In the genomic region with DNA sequence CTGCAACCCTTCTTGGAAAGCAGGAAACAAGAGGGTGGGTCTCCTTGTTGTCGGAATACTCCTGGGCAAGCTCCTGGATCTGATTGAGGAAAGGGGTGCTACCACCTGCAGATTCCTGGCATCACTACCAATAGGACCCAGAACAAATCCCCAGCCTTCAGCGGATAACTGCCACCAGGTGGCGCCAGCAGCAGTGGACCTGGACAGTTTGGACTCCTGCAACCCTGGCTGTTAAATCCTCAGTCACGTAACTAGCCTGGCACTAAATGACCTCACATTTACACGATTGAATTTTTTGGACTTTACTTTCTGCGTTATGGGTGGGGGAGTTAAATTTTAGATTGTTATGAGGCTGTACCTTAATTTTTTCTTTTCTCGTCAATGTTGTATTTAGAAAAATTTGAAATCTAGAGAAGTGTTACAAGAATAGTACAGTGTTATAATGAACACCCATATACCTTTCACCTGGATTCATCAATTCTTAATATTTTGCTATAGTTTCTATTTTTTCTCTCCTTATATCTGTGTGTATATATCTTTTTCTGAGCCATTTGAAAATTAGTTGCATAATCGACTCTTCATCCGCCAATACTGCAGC, we compare ENCODE assay signal across 8 cellular contexts.
A peak's percentile ranks its signal among the peaks of the same experiment; 100 is the strongest.
DNase-seq lines count a peak whose midpoint lies in the region; ATAC-seq and TF ChIP-seq lines count a peak whose summit lies in the region.

No MANE protein-coding gene starts in this region.

- H3K36me3 ChIP-seq in OCI-LY3 (replicated peaks; ENCODE audit: low read depth, low read length): no peaks in the 10 kb centered on the region

- peaks cover 35% of the 10 kb centered on the region for H3K4me1 ChIP-seq in OCI-LY3 (ENCODE audit: low read length)

- no peaks in the 10 kb centered on the region for H4K20me1 ChIP-seq in OCI-LY3 (ENCODE audit: insufficient read depth, low read length)

- H3K9ac ChIP-seq in OCI-LY3 (ENCODE audit: low read length): no peak overlapping the region

- H3K27ac ChIP-seq in OCI-LY3 (ENCODE audit: low read length): no peak overlapping the region

- ATAC-seq in GM21619 (IDR thresholded peaks at IDR 0.05; ENCODE audit: unreplicated experiment): peak; percentile 84
- peak; percentile 41 to 68 for ATAC-seq in left cardiac atrium

- no peaks in the 10 kb centered on the region for H3K9me3 ChIP-seq in OCI-LY3 (ENCODE audit: insufficient read depth, low read length)

- H3K27ac Mint-ChIP-seq in activated naive CD4-positive, alpha-beta T cell treated with anti-CD3 and anti-CD28 coated beads for 36 hours: no peak overlapping the region

- no peaks in the 10 kb centered on the region for H3K9me3 Mint-ChIP-seq in activated naive CD4-positive, alpha-beta T cell treated with anti-CD3 and anti-CD28 coated beads for 36 hours

- H3K4me1 Mint-ChIP-seq in activated naive CD4-positive, alpha-beta T cell treated with anti-CD3 and anti-CD28 coated beads for 36 hours (ENCODE audit: low read depth): no peaks in the 10 kb centered on the region

- no peak overlapping the region for H3K4me3 ChIP-seq in Jurkat, Clone E6-1 (ENCODE audit: low read length)
- H3K4me3 ChIP-seq in OCI-LY3 (ENCODE audit: low read length) (peak overlapping the region; percentile 13), retinal pigment epithelial cell (ENCODE audit: low read length) (no peak overlapping the region)

- no peak overlapping the region for H2AFZ ChIP-seq in OCI-LY3 (ENCODE audit: low read depth, low read length)

- H3K27me3 ChIP-seq in OCI-LY3 (ENCODE audit: low read depth, low read length): peaks cover 22% of the 10 kb centered on the region

- peak; percentile 93 for TF ChIP-seq CTCF in OCI-LY3 (IDR thresholded peaks at IDR 0.05; ENCODE audit: low read depth, low read length)
- peak; percentile 96 for TF ChIP-seq CTCF in retinal pigment epithelial cell (conservative IDR thresholded peaks at IDR 0.05; ENCODE audit: low read depth, low read length)

- peak overlapping the region; percentile 59 for H3K4me2 ChIP-seq in OCI-LY3 (ENCODE audit: low read length)

- no peaks in the 10 kb centered on the region for H3K79me2 ChIP-seq in OCI-LY3 (ENCODE audit: low read length)

- H3K36me3 Mint-ChIP-seq in activated naive CD4-positive, alpha-beta T cell treated with anti-CD3 and anti-CD28 coated beads for 36 hours (ENCODE audit: low read depth): no peaks in the 10 kb centered on the region

- CTCF ChIA-PET in activated naive CD4-positive, alpha-beta T cell treated with anti-CD3 and anti-CD28 coated beads for 36 hours (lab: Charles Lee): no interaction called here

- H3K4me3 Mint-ChIP-seq in activated naive CD4-positive, alpha-beta T cell treated with anti-CD3 and anti-CD28 coated beads for 36 hours: no peak overlapping the region

- H3K27me3 Mint-ChIP-seq in activated naive CD4-positive, alpha-beta T cell treated with anti-CD3 and anti-CD28 coated beads for 36 hours (ENCODE audit: low read depth): peaks cover 9% of the 10 kb centered on the region

- intact Hi-C loops in activated naive CD4-positive, alpha-beta T cell treated with anti-CD3 and anti-CD28 coated beads for 36 hours (cut with micrococcal nuclease): loop anchor here (1.0 kb wide), 1 partner anchor 72 kb away; no protein-coding TSS in a partner anchor
- intact Hi-C loops in left cardiac atrium (cut with DNase I): no loop called here

- DNase-seq in GDM1 (lab: John Stamatoyannopoulos, UW) (peak; percentile 19), left cardiac atrium (peak; percentile 65), retinal pigment epithelial cell (ENCODE audit: low read depth) (peak; percentile 17), cerebellum (ENCODE audit: low spot score) (no peak)
- peak; percentile 15 for DNase-seq in Jurkat, Clone E6-1 (ENCODE audit: low read depth, low spot score)
- peak; percentile 70 for DNase-seq in activated naive CD4-positive, alpha-beta T cell treated with anti-CD3 and anti-CD28 coated beads for 36 hours
